Comparison of ENCODE assay signal across 23 cellular contexts in the genomic region with DNA sequence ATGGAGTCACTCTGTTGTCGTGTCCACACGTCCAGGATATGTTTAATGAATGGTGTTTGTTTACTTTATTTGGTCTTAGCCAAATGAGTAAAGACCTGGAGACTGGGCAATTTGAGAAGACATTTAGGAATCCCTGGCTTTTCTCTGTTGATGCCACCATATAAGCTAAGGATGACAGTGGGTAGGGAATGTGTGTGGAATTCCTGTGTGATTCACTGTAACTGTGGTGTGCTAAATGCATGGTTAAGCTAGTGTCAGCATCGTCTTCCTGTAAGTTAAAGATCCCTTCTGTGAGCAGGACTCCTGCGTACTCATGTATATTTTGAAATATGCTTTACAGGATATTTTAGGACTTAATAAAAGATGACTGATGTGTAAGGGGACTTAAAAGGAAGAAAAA. TPM values are rescaled to one million over a fixed set of nuclear protein-coding genes. Genes with fewer than 3 reads are reported as not detected.
A peak's percentile ranks its signal among the peaks of the same experiment; 100 is the strongest.
DNase-seq lines count a peak whose midpoint lies in the region; ATAC-seq, FAIRE-seq and TF ChIP-seq lines count a peak whose summit lies in the region.
"Had no signal": no experiment of that assay in that cellular context is flagged by ENCODE, and none has a peak within 500 bp of the region (broad histone marks: within the 10 kb centered on the region; RNA-seq: fewer than 3 reads in every experiment).

No MANE protein-coding gene starts in this region.

- TF ChIP-seq POLR2A in IMR-90 (IDR thresholded peaks at IDR 0.05; ENCODE audit: low read depth, low read length) = no peak

- H2BK15ac ChIP-seq in IMR-90 (ENCODE audit: low read depth, low read length) = no peak overlapping the region

- peak; percentile 10 for DNase-seq in ACHN
- peak; percentile 28 for DNase-seq in IMR-90
- no peak for DNase-seq in astrocyte (ENCODE audit: low read depth)
- peak; percentile 31 for DNase-seq in kidney tubule cell (ENCODE audit: low spot score)
- DNase-seq in SIG-M5 (lab: John Stamatoyannopoulos, UW) = no peak
- DNase-seq: CD4-positive, alpha-beta memory T cell; DND-41; GDM1; H9; Karpas-422; NCI-H1694; NCI-H2081; NCI-H2171 treated with DMSO at 0.1 percent for 48 hours; NCI-H524 treated with DMSO at 0.1 percent for 48 hours; OCI-M1; Right ventricle myocardium superior; SW 1271 had no signal

- H3K36me3 ChIP-seq in IMR-90 (ENCODE audit: control insufficient read depth, insufficient read depth, low read length) (peaks cover 16% of the 10 kb centered on the region), astrocyte (ENCODE audit: insufficient read depth, low read length) (peaks cover 42% of the 10 kb centered on the region)

- dilution Hi-C loops in IMR-90 (cut with HindIII; ENCODE audit: low sequenced_read_pairs, unreplicated experiment) = no loop called here

- intact Hi-C loops in IMR-90 (cut with micrococcal nuclease) = no loop called here

- CTCF ChIA-PET in IMR-90 (lab: Yijun Ruan, JAX) = no interaction called here

- ATAC-seq in IMR-90 (ENCODE audit: low read depth) = peak; percentile 96
- no peak for ATAC-seq in GM19023 (IDR thresholded peaks at IDR 0.05; ENCODE audit: unreplicated experiment)
- ATAC-seq in HG03354 (IDR thresholded peaks at IDR 0.05; ENCODE audit: poor library complexity, severe bottlenecking, unreplicated experiment) = no peak
- no peak for ATAC-seq in HG03196 (IDR thresholded peaks at IDR 0.05; ENCODE audit: unreplicated experiment)

- no peaks in the 10 kb centered on the region for H3K27me3 Mint-ChIP-seq in astrocyte (ENCODE audit: low read depth, unreplicated experiment)
- H3K27me3 Mint-ChIP-seq: CD4-positive, alpha-beta memory T cell had no signal

- TF ChIP-seq CTCF in IMR-90 (conservative IDR thresholded peaks at IDR 0.05; ENCODE audit: low read depth, low read length) (no peak), astrocyte (IDR thresholded peaks at IDR 0.05; ENCODE audit: insufficient read depth, low read depth, low read length) (no peak)

- H2BK20ac ChIP-seq in IMR-90 (ENCODE audit: low read depth, low read length) = no peak overlapping the region

- no peak overlapping the region for H3K4me2 ChIP-seq in IMR-90 (ENCODE audit: low read depth, low read length)
- H3K4me2 ChIP-seq in astrocyte (ENCODE audit: low read length) = no peak overlapping the region
- H3K4me2 ChIP-seq: BLaER1 treated with 17β-estradiol and CSF1 and Interleukin-3, amounts not matched to agents 10 nM and 100 nM had no signal

- H2AK9ac ChIP-seq in IMR-90 (replicated peaks; ENCODE audit: low read depth, low read length, poor library complexity) = no peak overlapping the region

- peaks cover 18 to 34% of the 10 kb centered on the region in 2 experiments for H3K79me1 ChIP-seq in IMR-90 (ENCODE audit: low read depth in 1 of 2, low read length in 2 of 2)

- peaks cover 6% of the 10 kb centered on the region for H3K79me2 ChIP-seq in astrocyte (ENCODE audit: insufficient read depth, low read length)

- no peak overlapping the region for H4K5ac ChIP-seq in IMR-90 (ENCODE audit: low read depth, low read length)

- H4K8ac ChIP-seq in IMR-90 (ENCODE audit: low read depth in 2 of 2, low read length in 2 of 2) = no peak overlapping the region

- in situ Hi-C loops in ACHN (cut with HindIII; ENCODE audit: low pct_ligation_motif_present, low pct_unique_long_range_greater_than_20kb, low sequenced_read_pairs) (no loop called here), IMR-90 (cut with MboI; ENCODE audit: low sequenced_read_pairs) (no loop called here)

- H4K20me1 ChIP-seq in IMR-90 (ENCODE audit: insufficient read depth, low read length) = no peaks in the 10 kb centered on the region
- peaks cover 16% of the 10 kb centered on the region for H4K20me1 ChIP-seq in astrocyte (ENCODE audit: insufficient read depth, low read length)

- no peak overlapping the region for H3K14ac ChIP-seq in IMR-90 (replicated peaks; ENCODE audit: low read depth, low read length)

- H3K9me3 Mint-ChIP-seq in astrocyte (ENCODE audit: unreplicated experiment) = peaks cover 2% of the 10 kb centered on the region
- H3K9me3 Mint-ChIP-seq: CD4-positive, alpha-beta memory T cell had no signal

- no peak for TF ChIP-seq RAD21 in IMR-90 (IDR thresholded peaks at IDR 0.05; ENCODE audit: low read length)

- no peak overlapping the region for H2AK5ac ChIP-seq in IMR-90 (ENCODE audit: low read depth, low read length)

- H2AFZ ChIP-seq in IMR-90 (replicated peaks; ENCODE audit: low read length, poor library complexity) (no peak overlapping the region), astrocyte (ENCODE audit: low read depth, low read length) (no peak overlapping the region)

- H3K27me3 ChIP-seq in IMR-90 (ENCODE audit: control insufficient read depth, insufficient read depth, low read length) (no peaks in the 10 kb centered on the region), astrocyte (ENCODE audit: insufficient read depth, low read length) (no peaks in the 10 kb centered on the region)
- H3K27me3 ChIP-seq: BLaER1 treated with 17β-estradiol and CSF1 and Interleukin-3, amounts not matched to agents 10 nM and 100 nM had no signal

- no peak overlapping the region for H2BK5ac ChIP-seq in IMR-90 (ENCODE audit: low read depth, low read length, poor library complexity, severe bottlenecking)

- H3K9ac ChIP-seq in IMR-90 (ENCODE audit: low read depth, low read length) (no peak overlapping the region), astrocyte (ENCODE audit: low read length) (no peak overlapping the region)
- H3K9ac ChIP-seq: BLaER1 treated with 17β-estradiol and CSF1 and Interleukin-3, amounts not matched to agents 10 nM and 100 nM had no signal

- H3K36me3 Mint-ChIP-seq in astrocyte (ENCODE audit: low read depth, unreplicated experiment) = peaks cover 21% of the 10 kb centered on the region

- H2BK120ac ChIP-seq in IMR-90 (ENCODE audit: low read depth, low read length) = no peak overlapping the region

- H3K4me3 ChIP-seq in IMR-90 (ENCODE audit: insufficient read depth, low read depth, low read length) (no peak overlapping the region), astrocyte (ENCODE audit: insufficient read depth, low read depth, low read length) (no peak overlapping the region)
- H3K4me3 ChIP-seq: BLaER1 treated with 17β-estradiol and CSF1 and Interleukin-3, amounts not matched to agents 10 nM and 100 nM; SK-N-MC had no signal

- H3K4me1 ChIP-seq in IMR-90 (ENCODE audit: control insufficient read depth, insufficient read depth, low read length) (no peaks in the 10 kb centered on the region), astrocyte (ENCODE audit: insufficient read depth, low read length) (no peaks in the 10 kb centered on the region)
- H3K4me1 ChIP-seq: BLaER1 treated with 17β-estradiol and CSF1 and Interleukin-3, amounts not matched to agents 10 nM and 100 nM had no signal

- H3K27ac ChIP-seq in IMR-90 (ENCODE audit: insufficient read depth, low read length) (no peak overlapping the region), astrocyte (ENCODE audit: low read depth, low read length) (no peak overlapping the region)
- H3K27ac ChIP-seq: 22Rv1; BLaER1 treated with 17β-estradiol and CSF1 and Interleukin-3, amounts not matched to agents 10 nM and 100 nM; SK-N-MC had no signal

- 25% methylated on average over 2 of the region's 4 CpGs; no CpG with 5 or more reads in 1 of the 2 experiments for WGBS in IMR-90 (ENCODE audit: extremely low coverage in 2 of 2, insufficient read length in 1 of 2), 2 experiments

- H3K4me1 Mint-ChIP-seq in astrocyte (ENCODE audit: low read depth, unreplicated experiment) = peaks cover 4% of the 10 kb centered on the region

- POLR2A ChIA-PET in IMR-90 (lab: Charles Lee; ENCODE audit: unreplicated experiment) = no interaction called here

- no peak overlapping the region for H3K4ac ChIP-seq in IMR-90 (ENCODE audit: low read depth, low read length)

- H3K9me1 ChIP-seq in IMR-90 (ENCODE audit: insufficient read depth, low read length) = peaks cover 4% of the 10 kb centered on the region; the same call in 1 of the 2 replicates

- H3K23ac ChIP-seq in IMR-90 (ENCODE audit: low read depth, low read length) = no peak overlapping the region

- H3K9me3 ChIP-seq in IMR-90 (ENCODE audit: control insufficient read depth, insufficient read depth, low read length) = no peaks in the 10 kb centered on the region
- no peaks in the 10 kb centered on the region for H3K9me3 ChIP-seq in astrocyte (ENCODE audit: insufficient read depth, low read depth, low read length)

- no peak overlapping the region for H4K91ac ChIP-seq in IMR-90 (ENCODE audit: insufficient read depth, low read depth, low read length)

- FAIRE-seq in astrocyte (lab: Jason Lieb, UNC) = no peak

- no peak overlapping the region for H3K18ac ChIP-seq in IMR-90 (ENCODE audit: low read depth, low read length)

- H3K56ac ChIP-seq in IMR-90 (ENCODE audit: extremely low read depth, insufficient read depth, low read length) = no peak overlapping the region

- peak overlapping the region; percentile 75 for H3K27ac Mint-ChIP-seq in astrocyte (ENCODE audit: unreplicated experiment)
- H3K27ac Mint-ChIP-seq: CD4-positive, alpha-beta memory T cell had no signal

- no peak overlapping the region for H3K4me3 Mint-ChIP-seq in astrocyte (ENCODE audit: unreplicated experiment)
- H3K4me3 Mint-ChIP-seq: CD4-positive, alpha-beta memory T cell; H9 had no signal

- no TSS peak for BruUV-seq in IMR-90 (replicated peaks; lab: Mats Ljungman, UMichigan)

TF ChIP-seq in IMR-90, 13 proteins besides CTCF, POLR2A, EP300 and RAD21 (continues in another document):
- TF ChIP-seq BHLHE40 (IDR thresholded peaks at IDR 0.05; ENCODE audit: low read depth, low read length) = no peak
- no peak for TF ChIP-seq RFX5 (IDR thresholded peaks at IDR 0.05; ENCODE audit: low read depth, low read length)
- no peak for TF ChIP-seq MXI1 (IDR thresholded peaks at IDR 0.05; ENCODE audit: borderline replicate concordance, low read depth, low read length)
- TF ChIP-seq FOS (IDR thresholded peaks at IDR 0.05; ENCODE audit: low read depth, low read length) = no peak
- TF ChIP-seq, protein P1, sequence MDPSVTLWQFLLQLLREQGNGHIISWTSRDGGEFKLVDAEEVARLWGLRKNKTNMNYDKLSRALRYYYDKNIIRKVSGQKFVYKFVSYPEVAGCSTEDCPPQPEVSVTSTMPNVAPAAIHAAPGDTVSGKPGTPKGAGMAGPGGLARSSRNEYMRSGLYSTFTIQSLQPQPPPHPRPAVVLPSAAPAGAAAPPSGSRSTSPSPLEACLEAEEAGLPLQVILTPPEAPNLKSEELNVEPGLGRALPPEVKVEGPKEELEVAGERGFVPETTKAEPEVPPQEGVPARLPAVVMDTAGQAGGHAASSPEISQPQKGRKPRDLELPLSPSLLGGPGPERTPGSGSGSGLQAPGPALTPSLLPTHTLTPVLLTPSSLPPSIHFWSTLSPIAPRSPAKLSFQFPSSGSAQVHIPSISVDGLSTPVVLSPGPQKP (IDR thresholded peaks at IDR 0.05; ENCODE audit: borderline replicate concordance, low read depth, low read length) = no peak
- TF ChIP-seq RCOR1 (IDR thresholded peaks at IDR 0.05; ENCODE audit: insufficient replicate concordance, low read length) = no peak
- TF ChIP-seq CEBPB (IDR thresholded peaks at IDR 0.05; ENCODE audit: low read depth, low read length) = no peak
- TF ChIP-seq MAFK (IDR thresholded peaks at IDR 0.05; ENCODE audit: low read depth, low read length) = no peak

RNA-seq across cellular contexts. Expression of gene GOSR1, which starts 26.4 kb away (rescaled TPM):
- total RNA-seq in IMR-90 (2012; rRNA removed) (47.5 and 64.7 TPM in 2 replicates), astrocyte (48.0 and 49.3 TPM in 2 replicates)
- polyA plus RNA-seq in IMR-90 (2012; rRNA removed) = 14.0 and 21.2 TPM in 2 replicates
- 6.0 and 11.5 TPM in 2 replicates for polyA plus RNA-seq in IMR-90 (2012; cell fraction: cytosol; rRNA removed)
- polyA plus RNA-seq in IMR-90 (2012; cell fraction: nucleus; rRNA removed; ENCODE audit: low replicate concordance) = 10.9 and 39.3 TPM in 2 replicates

Comparison
In these comparisons a context has a peak if more than half of its experiments do, and no peak if none do; other contexts are left out.
1. DNase-seq: peak in ACHN (single experiment), IMR-90 (single experiment) and kidney tubule cell (single experiment); none in astrocyte (single experiment) and SIG-M5 (single experiment).